In the genomic region with DNA sequence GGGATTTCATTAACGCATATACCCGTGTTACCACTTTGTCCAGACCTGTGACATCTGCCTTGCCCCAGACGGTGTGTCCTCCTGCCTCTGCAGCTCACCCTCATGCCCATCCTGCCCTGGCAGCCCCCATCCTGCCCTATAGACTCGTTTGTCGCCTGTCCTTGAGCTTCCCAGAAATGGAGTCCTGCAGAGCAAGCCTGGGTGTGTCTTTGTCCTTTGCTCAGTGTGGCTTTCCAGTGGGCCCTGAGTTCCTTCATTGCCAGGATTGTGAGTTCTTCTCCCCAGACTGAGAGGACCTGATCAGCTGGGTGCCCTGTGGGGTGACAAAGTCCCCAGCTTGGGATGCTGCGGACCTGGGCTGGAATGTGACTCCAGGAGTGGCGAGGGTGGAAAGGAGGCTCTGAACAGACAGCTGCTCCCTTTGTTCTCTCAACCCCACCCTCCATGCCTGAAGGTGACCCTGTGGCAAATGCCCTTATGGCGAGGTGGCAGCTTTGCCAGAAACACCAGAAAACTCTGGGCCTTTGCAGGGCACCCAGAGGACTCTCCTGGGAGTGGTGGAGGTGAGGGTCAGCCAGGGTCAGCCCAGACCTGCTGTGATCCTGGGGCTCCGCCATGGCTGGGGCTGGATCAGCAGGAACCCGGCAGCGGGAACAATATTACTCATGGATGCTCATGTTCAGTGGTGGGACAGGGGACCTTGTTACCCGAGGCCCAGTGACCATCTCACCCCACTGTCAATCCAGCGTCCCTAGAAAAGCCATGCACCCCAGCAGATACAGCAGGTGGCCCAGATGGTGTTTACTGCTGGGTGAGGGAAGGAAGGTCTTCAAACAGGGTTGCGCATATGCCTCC, we compare ENCODE assay signal across 18 cellular contexts. TPM values are rescaled to one million over a fixed set of nuclear protein-coding genes. Genes with fewer than 3 reads are reported as not detected.
DNase-seq lines count a peak whose midpoint lies in the region; ATAC-seq and TF ChIP-seq lines count a peak whose summit lies in the region.
"Had no signal": no experiment of that assay in that cellular context is flagged by ENCODE, and none has a peak within 500 bp of the region (broad histone marks: within the 10 kb centered on the region; RNA-seq: fewer than 3 reads in every experiment).

No MANE protein-coding gene starts in this region.

- peaks cover 0 to 4% (median 0%) of the 10 kb centered on the region in 9 donors for H3K36me3 ChIP-seq in heart right ventricle
- peaks cover 0 to 11% of the 10 kb centered on the region in 2 experiments for H3K36me3 ChIP-seq in mesenchymal stem cell (ENCODE audit: control insufficient read depth in 1 of 2, insufficient read depth in 2 of 2, low read depth in 1 of 2, low read length in 2 of 2)
- no peaks in the 10 kb centered on the region for H3K36me3 ChIP-seq in stomach smooth muscle (ENCODE audit: control insufficient read depth in 2 of 2, insufficient read depth in 2 of 2, low read length in 2 of 2)
- H3K36me3 ChIP-seq: MG63 had no signal

- H3K14ac ChIP-seq in mesenchymal stem cell (ENCODE audit: low read length in 2 of 2) = no peak overlapping the region

- H3K27ac ChIP-seq in heart right ventricle = no peak overlapping the region
- peak overlapping the region; percentile 92 for H3K27ac ChIP-seq in RWPE1
- no peak overlapping the region for H3K27ac ChIP-seq in mesenchymal stem cell (ENCODE audit: low read length, poor library complexity, severe bottlenecking)
- H3K27ac ChIP-seq in stomach smooth muscle (ENCODE audit: low read length) = peak overlapping the region; percentile 60
- H3K27ac ChIP-seq: SK-N-MC had no signal

- H2BK15ac ChIP-seq in mesenchymal stem cell (ENCODE audit: low read depth, poor library complexity, severe bottlenecking) = peak overlapping the region; percentile 52

- DNase-seq in cardiac septum (ENCODE audit: low spot score) = peak; percentile 24
- no peak for DNase-seq in heart right ventricle
- DNase-seq in RWPE1 (ENCODE audit: low spot score) = no peak
- DNase-seq in mesenchymal stem cell = no peak
- DNase-seq in T-helper 1 cell = no peak
- no peak for DNase-seq in GM20000 (ENCODE audit: low spot score)
- DNase-seq: DMS79, H9, MG63, NCI-H1092 treated with DMSO at 0.1 percent for 48 hours, NCI-H2029, NCI-H2227 treated with DMSO at 0.1 percent for 48 hours, NCI-H524 treated with DMSO at 0.1 percent for 48 hours had no signal

- H3K4me3 ChIP-seq in heart right ventricle = no peak overlapping the region
- no peak overlapping the region for H3K4me3 ChIP-seq in mesenchymal stem cell (ENCODE audit: insufficient read depth in 1 of 2, low read depth in 1 of 2, low read length in 2 of 2)
- no peak overlapping the region for H3K4me3 ChIP-seq in stomach smooth muscle (ENCODE audit: low read length in 2 of 2)
- H3K4me3 ChIP-seq: MG63, SK-N-MC had no signal

- 88 to 89% methylated on average over 14 of the region's 14 CpGs for WGBS in heart right ventricle, 2 donors
- WGBS in mesenchymal stem cell = 91% methylated on average over 12 of the region's 14 CpGs

- H2AK5ac ChIP-seq in mesenchymal stem cell (ENCODE audit: low read length, severe bottlenecking) = peak overlapping the region; percentile 13

- peak overlapping the region in 1 of 2 experiments; percentile 26 for H3K4ac ChIP-seq in mesenchymal stem cell (ENCODE audit: low read depth in 1 of 2, low read length in 2 of 2)

- H2BK5ac ChIP-seq in mesenchymal stem cell (ENCODE audit: low read depth, low read length, poor library complexity, severe bottlenecking) = no peak overlapping the region

- CTCF ChIA-PET in RWPE1 (lab: Yijun Ruan, JAX) = no interaction called here

- H4K8ac ChIP-seq in mesenchymal stem cell (ENCODE audit: low read length) = peak overlapping the region; percentile 7

- H3K27me3 ChIP-seq in heart right ventricle = no peaks in the 10 kb centered on the region
- no peaks in the 10 kb centered on the region for H3K27me3 ChIP-seq in mesenchymal stem cell (ENCODE audit: control insufficient read depth in 1 of 2, insufficient read depth in 1 of 2, low read length in 2 of 2)
- H3K27me3 ChIP-seq in stomach smooth muscle (ENCODE audit: control insufficient read depth in 1 of 2, insufficient read depth in 2 of 2, low read length in 2 of 2) = no peaks in the 10 kb centered on the region
- H3K27me3 ChIP-seq: MG63 had no signal

- no peaks in the 10 kb centered on the region for H3K79me1 ChIP-seq in mesenchymal stem cell (replicated peaks; ENCODE audit: low read length, poor library complexity, severe bottlenecking)

- POLR2A ChIA-PET in RWPE1 (lab: Yijun Ruan, JAX; ENCODE audit: low non-redundant PET) = no interaction called here

- ATAC-seq in heart right ventricle = no peak
- ATAC-seq in GM19328 (IDR thresholded peaks at IDR 0.05; ENCODE audit: unreplicated experiment) = no peak
- ATAC-seq: PC-3, Right ventricle myocardium inferior had no signal

- H3K18ac ChIP-seq in mesenchymal stem cell (ENCODE audit: low read depth in 1 of 2, low read length in 2 of 2) = peak overlapping the region; percentile 34 to 35

- peak overlapping the region; percentile 27 for H2BK120ac ChIP-seq in mesenchymal stem cell (ENCODE audit: low read depth, low read length)

- H3K9ac ChIP-seq in mesenchymal stem cell (ENCODE audit: low read length) (no peak overlapping the region), stomach smooth muscle (ENCODE audit: low read length in 2 of 2) (no peak overlapping the region)

- peak overlapping the region; percentile 86 for H4K91ac ChIP-seq in mesenchymal stem cell (ENCODE audit: low read length)

- peak overlapping the region; percentile 45 to 84 for H2BK12ac ChIP-seq in mesenchymal stem cell (ENCODE audit: low read length in 2 of 2)

- H3K4me1 ChIP-seq in heart right ventricle (peaks cover 0 to 51% (median 24%) of the 10 kb centered on the region in 9 donors), mesenchymal stem cell (ENCODE audit: control insufficient read depth, insufficient read depth, low read depth, low read length) (peaks cover 48% of the 10 kb centered on the region), stomach smooth muscle (ENCODE audit: control insufficient read depth, insufficient read depth, low read length) (peaks cover 27% of the 10 kb centered on the region)

- intact Hi-C loops in cardiac septum (cut with DNase I) = no loop called here
- intact Hi-C loops in heart right ventricle (cut with DNase I) = no loop called here

- TF ChIP-seq CTCF in heart right ventricle (IDR thresholded peaks at IDR 0.05) (no peak), RWPE1 (conservative IDR thresholded peaks at IDR 0.05; ENCODE audit: low read depth) (no peak), GM20000 (IDR thresholded peaks at IDR 0.05; ENCODE audit: extremely low read depth, missing control alignments) (no peak)

- H3K4me2 ChIP-seq in mesenchymal stem cell (ENCODE audit: low read length, poor library complexity, severe bottlenecking) = no peak overlapping the region

- H2AFZ ChIP-seq in mesenchymal stem cell (ENCODE audit: low read depth, low read length) = no peak overlapping the region

- H3K9me3 ChIP-seq in heart right ventricle (no peaks in the 10 kb centered on the region), mesenchymal stem cell (ENCODE audit: control insufficient read depth, low read length) (no peaks in the 10 kb centered on the region), stomach smooth muscle (ENCODE audit: control insufficient read depth in 2 of 2, low read length in 2 of 2) (no peaks in the 10 kb centered on the region)
- H3K9me3 ChIP-seq: MG63 had no signal

- H3K23ac ChIP-seq in mesenchymal stem cell (ENCODE audit: low read length in 2 of 2) = no peak overlapping the region

RNA-seq across cellular contexts. Expression of a gene that starts 2.5 kb away (rescaled TPM):
- total RNA-seq in cardiac septum = 486 TPM
- 1,000 to 10,000 TPM in 1 of 10 donors, 100 to 1,000 TPM in 9; 395 to 1,066 (median 576) TPM for total RNA-seq in heart right ventricle
- 100 to 1,000 TPM; 633 to 805 TPM for polyA plus RNA-seq in heart right ventricle
- polyA plus RNA-seq in mesenchymal stem cell (2013, experiment 1 of 2) = 817 TPM
- 846 TPM for polyA plus RNA-seq in mesenchymal stem cell (2013, experiment 2 of 2)

RNA-seq across cellular contexts. Expression of a gene that starts 34.5 kb away (rescaled TPM):
- not detected for total RNA-seq in cardiac septum
- not detected for total RNA-seq in heart right ventricle
- polyA plus RNA-seq in heart right ventricle = not detected
- polyA plus RNA-seq in mesenchymal stem cell (2013, experiment 1 of 2) = not detected
- polyA plus RNA-seq in mesenchymal stem cell (2013, experiment 2 of 2) = not detected
- total RNA-seq: H9, PC-3, Right ventricle myocardium inferior had no signal

RNA-seq across cellular contexts. Expression of a gene that starts 48.6 kb away (rescaled TPM):
- total RNA-seq in cardiac septum (not detected), heart right ventricle (not detected)
- polyA plus RNA-seq in heart right ventricle = not detected
- not detected for polyA plus RNA-seq in mesenchymal stem cell (2013, experiment 1 of 2)
- 0.18 TPM for polyA plus RNA-seq in mesenchymal stem cell (2013, experiment 2 of 2)
- total RNA-seq: H9, Right ventricle myocardium inferior had no signal

Comparison
In these comparisons a context has a peak if more than half of its experiments do, and no peak if none do; other contexts are left out.
1. H3K27ac ChIP-seq: peak in RWPE1 (single experiment) and stomach smooth muscle (single experiment); none in heart right ventricle (0 of 10) and mesenchymal stem cell (single experiment).